1 cellular context compared by ENCODE assay signal in genomic region chr10:32958085-32958991, GRCh38.
TF ChIP-seq lines count a peak whose summit lies in the region.

Gene ITGB1, minus strand, starts transcription at chr10:32958230. Its CDS starts 22,672 bp downstream, at chr10:32935558.

TF ChIP-seq in HepG2, 621 proteins besides CTCF, POLR2A, EP300 and RAD21 (continued from another document and continues in another):
- TF ChIP-seq RNF2 (conservative IDR thresholded peaks at IDR 0.05; ENCODE audit: low read depth) (no peak; the same call in 1 of the 2 replicates), STAT6 (CRISPR knock-in tag; IDR thresholded peaks at IDR 0.05; ENCODE audit: borderline replicate concordance) (peak; percentile 49; the same call in 1 of the 2 replicates), TRIM24 (CRISPR knock-in tag; IDR thresholded peaks at IDR 0.05) (no peak), CREB3 (CRISPR knock-in tag; IDR thresholded peaks at IDR 0.05) (no peak), TBX2 (CRISPR knock-in tag; IDR thresholded peaks at IDR 0.05; ENCODE audit: borderline replicate concordance) (peak; percentile 83), BRF2 (CRISPR knock-in tag; IDR thresholded peaks at IDR 0.05) (no peak), SMARCE1 (IDR thresholded peaks at IDR 0.05; ENCODE audit: borderline replicate concordance) (no peak), ZNF709 (CRISPR knock-in tag; IDR thresholded peaks at IDR 0.05) (peak; percentile 20; the same call in 1 of the 2 replicates), NFATC3 (CRISPR knock-in tag; IDR thresholded peaks at IDR 0.05) (peak; percentile 55; the same call in 1 of the 2 replicates), ZNF282 (IDR thresholded peaks at IDR 0.05; ENCODE audit: partially characterized antibody) (no peak), HHEX (CRISPR knock-in tag; IDR thresholded peaks at IDR 0.05) (no peak), FOSL1 (CRISPR knock-in tag; IDR thresholded peaks at IDR 0.05; ENCODE audit: borderline replicate concordance) (no peak), ZNF777 (CRISPR knock-in tag; IDR thresholded peaks at IDR 0.05) (no peak; the same call in 1 of the 2 replicates), ARHGAP35 (CRISPR knock-in tag; IDR thresholded peaks at IDR 0.05; ENCODE audit: borderline replicate concordance) (peak; percentile 77; the same call in 1 of the 2 replicates), SP2 (CRISPR knock-in tag; IDR thresholded peaks at IDR 0.05) (peak; percentile 36; the same call in 1 of the 2 replicates), ZNF546 (CRISPR knock-in tag; conservative IDR thresholded peaks at IDR 0.05) (no peak), ZBTB33 (CRISPR knock-in tag; IDR thresholded peaks at IDR 0.05) (0 out of 2 replicates have a peak, but pooled peaks have one; percentile 12), FOXK2 (IDR thresholded peaks at IDR 0.05) (no peak), ZNF331 (CRISPR knock-in tag; IDR thresholded peaks at IDR 0.05) (peak; percentile 25; the same call in 1 of the 2 replicates), ZNF781 (CRISPR knock-in tag; IDR thresholded peaks at IDR 0.05; ENCODE audit: borderline replicate concordance, not compliant biosample characterization) (peak; percentile 72), TEAD2 (CRISPR knock-in tag; IDR thresholded peaks at IDR 0.05) (no peak), ZNF740 (CRISPR knock-in tag; IDR thresholded peaks at IDR 0.05) (0 out of 2 replicates have a peak, but pooled peaks have one; percentile 28), ZNF275 (CRISPR knock-in tag; IDR thresholded peaks at IDR 0.05; ENCODE audit: borderline replicate concordance) (peak; percentile 86; the same call in 1 of the 2 replicates), NR2F1 (CRISPR knock-in tag; IDR thresholded peaks at IDR 0.05) (no peak), SPEN (CRISPR knock-in tag; IDR thresholded peaks at IDR 0.05; ENCODE audit: low read depth) (peak; percentile 82), SALL2 (CRISPR knock-in tag; IDR thresholded peaks at IDR 0.05) (peak; percentile 86), ZNF746 (CRISPR knock-in tag; IDR thresholded peaks at IDR 0.05) (peak; percentile 24; the same call in 1 of the 2 replicates), SRSF1 (optimal IDR thresholded peaks at IDR 0.05; ENCODE audit: low read depth, low read length) (no peak), TFAP4 (IDR thresholded peaks at IDR 0.05; ENCODE audit: borderline replicate concordance, low read depth) (peak; percentile 53; the same call in 1 of the 2 replicates), ZNF382 (CRISPR knock-in tag; IDR thresholded peaks at IDR 0.05; ENCODE audit: borderline replicate concordance) (no peak), NPAS2 (CRISPR knock-in tag; IDR thresholded peaks at IDR 0.05; ENCODE audit: borderline replicate concordance) (no peak), ELF1 (CRISPR knock-in tag; IDR thresholded peaks at IDR 0.05) (peak; percentile 90), KLF11 (CRISPR knock-in tag; IDR thresholded peaks at IDR 0.05) (no peak), NR3C1 (CRISPR knock-in tag; IDR thresholded peaks at IDR 0.05) (no peak), PRMT3 (CRISPR knock-in tag; IDR thresholded peaks at IDR 0.05; ENCODE audit: borderline replicate concordance, low read depth) (no peak), TP53 (CRISPR knock-in tag; conservative IDR thresholded peaks at IDR 0.05) (no peak), TBP (CRISPR knock-in tag; IDR thresholded peaks at IDR 0.05) (no peak), MIER2 (CRISPR knock-in tag; IDR thresholded peaks at IDR 0.05) (no peak), AFF4 (CRISPR knock-in tag; IDR thresholded peaks at IDR 0.05) (no peak), ZNF430 (CRISPR knock-in tag; IDR thresholded peaks at IDR 0.05) (peak; percentile 72), KLF16 (CRISPR knock-in tag; IDR thresholded peaks at IDR 0.05) (peak in 1 of 2 experiments; percentile 76; a peak in 1 of 4 replicates), ZNF558 (CRISPR knock-in tag; IDR thresholded peaks at IDR 0.05; ENCODE audit: borderline replicate concordance) (no peak; the same call in 1 of the 2 replicates), ZNF776 (CRISPR knock-in tag; IDR thresholded peaks at IDR 0.05) (peak; percentile 75; the same call in 1 of the 2 replicates), TEAD3 (CRISPR knock-in tag; optimal IDR thresholded peaks at IDR 0.05; ENCODE audit: borderline replicate concordance) (peak; percentile 91), THAP7 (CRISPR knock-in tag; IDR thresholded peaks at IDR 0.05) (no peak), ZNF678 (CRISPR knock-in tag; IDR thresholded peaks at IDR 0.05) (no peak), ZNF770 (CRISPR knock-in tag; IDR thresholded peaks at IDR 0.05) (no peak), ZC3H4 (CRISPR knock-in tag; IDR thresholded peaks at IDR 0.05; ENCODE audit: borderline replicate concordance) (no peak; the same call in 1 of the 2 replicates), CCDC6 (CRISPR knock-in tag; IDR thresholded peaks at IDR 0.05) (no peak; the same call in 1 of the 2 replicates), MTA1 (CRISPR knock-in tag; IDR thresholded peaks at IDR 0.05; ENCODE audit: borderline replicate concordance) (peak; percentile 76; the same call in 1 of the 2 replicates), REL (CRISPR knock-in tag; conservative IDR thresholded peaks at IDR 0.05) (0 out of 2 replicates have a peak, but pooled peaks have one; percentile 70)
